8 cellular contexts compared by ENCODE assay signal in the genomic region with DNA sequence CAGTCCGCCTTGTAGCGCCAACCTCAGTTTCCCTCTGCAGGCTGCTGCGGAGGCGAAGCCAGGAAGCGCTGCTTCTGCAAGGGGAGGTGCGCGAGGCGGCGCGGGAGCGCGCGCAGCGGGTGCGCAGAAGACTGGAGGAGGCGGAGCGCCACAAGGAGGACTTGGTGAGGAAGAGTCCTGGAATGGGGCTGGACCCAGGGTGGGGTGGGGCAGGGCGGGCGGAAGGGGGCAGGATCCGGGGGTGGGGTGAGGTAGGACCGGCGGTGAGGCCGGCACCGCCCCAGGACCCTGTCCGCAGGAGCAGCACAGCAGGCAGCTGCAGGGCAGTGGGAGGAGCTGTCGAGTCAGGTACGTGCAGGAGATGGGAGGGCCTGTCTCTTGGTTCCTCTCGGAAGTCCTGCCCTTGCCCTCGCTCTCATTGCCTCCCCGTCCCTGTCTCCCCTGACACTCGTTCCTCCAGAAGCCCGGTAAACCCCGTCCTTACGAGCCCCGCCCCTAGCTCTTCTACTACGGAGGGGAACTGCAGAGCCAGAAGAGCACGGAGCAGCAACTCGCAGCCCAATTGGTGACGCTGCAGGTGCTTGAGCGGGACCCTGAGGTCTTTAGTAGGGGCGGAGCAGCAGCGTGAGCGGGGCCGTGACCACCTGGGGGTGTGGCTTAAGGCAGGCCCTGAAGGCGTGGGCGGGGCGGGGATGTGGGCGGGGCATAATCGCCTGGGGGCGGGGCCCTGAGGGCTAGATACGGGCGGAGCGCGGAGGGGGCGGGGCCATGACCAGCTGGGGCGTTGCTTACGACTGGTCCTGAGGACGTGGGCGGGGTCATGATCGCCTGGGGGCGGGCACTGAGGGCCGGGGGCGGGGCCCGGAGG.
DNase-seq lines count a peak whose midpoint lies in the region; ATAC-seq, FAIRE-seq and TF ChIP-seq lines count a peak whose summit lies in the region.
"Not testable (repeated sequence)": the region's sequence is repeated elsewhere in the genome, so short reads cannot be mapped to it uniquely, and the experiment has no call there.

No MANE protein-coding gene starts in this region.

- not testable (repeated sequence) for H3K36me3 ChIP-seq in kidney (ENCODE audit: control insufficient read depth in 1 of 2, insufficient read depth in 2 of 2, low read length in 2 of 2)

- H3K27ac ChIP-seq in kidney (ENCODE audit: low read depth in 2 of 2, low read length in 2 of 2), result peak overlapping the region; percentile 63 to 77

- not testable (repeated sequence) for H3K9me3 ChIP-seq in kidney (ENCODE audit: control insufficient read depth in 1 of 2, low read length in 2 of 2)

- not testable (repeated sequence) for H3K4me1 ChIP-seq in kidney (ENCODE audit: control insufficient read depth in 1 of 2, insufficient read depth in 1 of 2, low read depth in 1 of 2, low read length in 2 of 2)

- peak overlapping the region; percentile 75 for H3K4me3 ChIP-seq in AG10803 (ENCODE audit: low read length)
- H3K4me3 ChIP-seq in kidney (ENCODE audit: low read length in 2 of 2), result peak overlapping the region; percentile 66 to 70

- DNase-seq in AG10803 (ENCODE audit: low read depth) (peak; percentile 89), NCI-H345 treated with DMSO at 0.1 percent for 48 hours (lab: John Stamatoyannopoulos, UW; ENCODE audit: unreplicated experiment) (peak; percentile 75), cerebellar cortex (ENCODE audit: low spot score) (peak; percentile 95), kidney (peak; percentile 99)
- peak; percentile 93 for DNase-seq in activated CD4-positive, CD25-positive, alpha-beta regulatory T cell treated with anti-CD3 and anti-CD28 coated beads, Interleukin-2, amount 50 U/mL, for 16 hours (ENCODE audit: low read depth, low spot score)
- DNase-seq in stimulated activated CD4-positive, alpha-beta T cell treated with anti-CD3 and anti-CD28 coated beads, Interleukin-15, amount 100 ng/mL, for 24 hours, result peak; percentile 97

- H3K9ac ChIP-seq in kidney (ENCODE audit: low read length in 2 of 2), result not testable (repeated sequence)

- not testable (repeated sequence) for FAIRE-seq in kidney (lab: Jason Lieb, UNC)

- TF ChIP-seq CTCF in AG10803 (conservative IDR thresholded peaks at IDR 0.05; ENCODE audit: low read length); kidney (IDR thresholded peaks at IDR 0.05; ENCODE audit: borderline replicate concordance, extremely low read depth, insufficient read depth): not testable (repeated sequence)

- intact Hi-C loops in kidney (cut with DNase I), result not testable (repeated sequence)

- ATAC-seq in GM19043 (IDR thresholded peaks at IDR 0.05; ENCODE audit: low read depth, unreplicated experiment) (peak; percentile 66), HG03342 (IDR thresholded peaks at IDR 0.05; ENCODE audit: unreplicated experiment) (peak; percentile 72)

Comparison
In these comparisons a context has a peak if more than half of its experiments do, and no peak if none do; other contexts are left out.
1. Peak in every context shown above with its lines: DNase-seq, ATAC-seq, H3K4me3 ChIP-seq and H3K27ac ChIP-seq.